8 cellular contexts compared by ENCODE assay signal in the genomic region with DNA sequence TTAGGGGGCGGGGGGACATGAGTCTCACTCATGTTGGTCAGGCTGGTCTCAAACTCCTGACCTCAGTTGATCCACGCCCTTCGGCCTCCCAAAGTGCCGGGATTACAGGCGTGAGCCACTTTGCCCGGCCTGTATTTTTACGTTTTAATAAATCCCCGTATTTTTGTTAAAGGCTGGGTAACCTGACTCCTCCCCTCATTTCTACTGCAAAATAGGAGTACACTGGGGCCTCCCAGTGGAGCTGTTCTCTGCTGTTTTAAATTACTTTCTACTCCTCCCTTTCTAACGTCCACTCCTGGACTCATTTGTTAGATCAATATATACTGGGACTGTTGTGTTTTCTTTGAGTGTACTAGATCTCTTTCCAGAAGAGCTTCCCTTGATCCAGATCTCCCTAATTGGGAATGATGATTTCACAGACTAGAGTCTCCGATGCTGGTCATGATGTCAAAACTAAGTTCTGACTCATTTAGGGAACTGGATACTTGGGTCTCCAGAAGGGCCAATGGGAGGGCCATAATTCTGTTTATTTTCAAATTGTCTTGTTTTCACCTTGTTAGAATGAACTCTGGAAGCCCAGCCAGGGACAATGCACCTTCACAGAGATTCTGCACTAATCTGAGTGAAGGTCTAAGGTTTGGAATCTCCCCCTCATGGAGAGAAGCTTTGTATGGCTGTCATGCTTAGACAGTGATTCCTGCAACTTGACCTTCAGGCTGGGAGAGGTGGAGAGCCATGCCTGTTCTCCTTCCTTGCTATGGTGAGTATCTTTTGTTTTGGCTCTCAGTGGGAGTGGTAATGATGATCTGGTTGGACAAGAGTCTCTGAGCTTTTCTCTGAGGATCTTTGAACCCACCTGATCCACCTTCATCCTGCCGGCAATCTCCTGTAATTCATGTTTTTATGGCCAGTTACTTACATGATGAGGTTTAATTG. TPM values are rescaled to one million over a fixed set of nuclear protein-coding genes. Genes with fewer than 3 reads are reported as not detected.
A peak's percentile ranks its signal among the peaks of the same experiment; 100 is the strongest.
DNase-seq lines count a peak whose midpoint lies in the region; ATAC-seq and TF ChIP-seq lines count a peak whose summit lies in the region.

No MANE protein-coding gene starts in this region.

- DNase-seq in HCEC 1CT (peak; percentile 57), fibroblast of peridontal ligament (ENCODE audit: extremely low read depth) (peak; percentile 71), renal cortical epithelial cell (ENCODE audit: low read depth) (peak; percentile 26), ureter (ENCODE audit: low spot score) (no peak)
- no peak for DNase-seq in activated CD4-positive, alpha-beta T cell treated with anti-CD3 and anti-CD28 coated beads for 1 hour

- no peaks in the 10 kb centered on the region for H3K9me3 ChIP-seq in SU-DHL-6 (ENCODE audit: insufficient read depth, low read length)

- no peak overlapping the region for H2AFZ ChIP-seq in SU-DHL-6 (ENCODE audit: low read depth, low read length, severe bottlenecking)

- H3K27me3 ChIP-seq in SU-DHL-6 (ENCODE audit: low read length) = no peaks in the 10 kb centered on the region

- peaks cover 25% of the 10 kb centered on the region for H4K20me1 ChIP-seq in SU-DHL-6 (ENCODE audit: low read depth, low read length)

- peaks cover 50% of the 10 kb centered on the region for H3K79me2 ChIP-seq in SU-DHL-6 (ENCODE audit: insufficient read depth, low read length)

- H3K27ac ChIP-seq in SU-DHL-6 (ENCODE audit: low read depth, low read length) = peak overlapping the region; percentile 90

- H3K4me3 ChIP-seq in SU-DHL-6 (ENCODE audit: insufficient read depth, low read length, poor library complexity, severe bottlenecking) = peak overlapping the region; percentile 92

- peaks cover 52% of the 10 kb centered on the region for H3K36me3 ChIP-seq in SU-DHL-6 (ENCODE audit: low read length)

- H3K9me2 ChIP-seq in SU-DHL-6 (replicated peaks; ENCODE audit: insufficient read depth, low read length) = no peaks in the 10 kb centered on the region

- ATAC-seq in GM21723 (IDR thresholded peaks at IDR 0.05; ENCODE audit: unreplicated experiment) (no peak), HG03039 (IDR thresholded peaks at IDR 0.05; ENCODE audit: unreplicated experiment) (no peak)

- peak overlapping the region; percentile 96 for H3K9ac ChIP-seq in SU-DHL-6 (ENCODE audit: low read length)

- no peak for TF ChIP-seq CTCF in SU-DHL-6 (IDR thresholded peaks at IDR 0.05; ENCODE audit: insufficient read depth, low read length, poor library complexity, severe bottlenecking)

- peaks cover 94% of the 10 kb centered on the region for H3F3A ChIP-seq in SU-DHL-6 (ENCODE audit: insufficient read depth)

- H3K4me2 ChIP-seq in SU-DHL-6 (ENCODE audit: low read depth, low read length, poor library complexity, severe bottlenecking) = peak overlapping the region; percentile 97

RNA-seq across cellular contexts. Expression of a gene that starts 9.4 kb away (rescaled TPM):
- total RNA-seq in renal cortical epithelial cell (197 and 264 TPM in 2 replicates), ureter (163 TPM)

RNA-seq across cellular contexts. Expression of a gene that starts 21.6 kb away (rescaled TPM):
- total RNA-seq in renal cortical epithelial cell (178 and 296 TPM in 2 replicates), ureter (191 TPM)

RNA-seq across cellular contexts. Expression of a gene that starts 21.9 kb away (rescaled TPM):
- total RNA-seq in renal cortical epithelial cell (0.87 and 2.0 TPM in 2 replicates), ureter (1.7 TPM)

RNA-seq across cellular contexts. Expression of a gene that starts 25.7 kb away (rescaled TPM):
- total RNA-seq in renal cortical epithelial cell (104 and 112 TPM in 2 replicates), ureter (29.2 TPM)

RNA-seq across cellular contexts. Expression of a gene that starts 30.2 kb away (rescaled TPM):
- total RNA-seq in renal cortical epithelial cell (16.6 and 46.9 TPM in 2 replicates), ureter (35.6 TPM)

Comparison
In these comparisons a context has a peak if more than half of its experiments do, and no peak if none do; other contexts are left out.
1. DNase-seq: peak in HCEC 1CT (single experiment), fibroblast of peridontal ligament (single experiment) and renal cortical epithelial cell (single experiment); none in ureter (single experiment) and activated CD4-positive, alpha-beta T cell treated with anti-CD3 and anti-CD28 coated beads for 1 hour (single experiment).